In the genomic region with DNA sequence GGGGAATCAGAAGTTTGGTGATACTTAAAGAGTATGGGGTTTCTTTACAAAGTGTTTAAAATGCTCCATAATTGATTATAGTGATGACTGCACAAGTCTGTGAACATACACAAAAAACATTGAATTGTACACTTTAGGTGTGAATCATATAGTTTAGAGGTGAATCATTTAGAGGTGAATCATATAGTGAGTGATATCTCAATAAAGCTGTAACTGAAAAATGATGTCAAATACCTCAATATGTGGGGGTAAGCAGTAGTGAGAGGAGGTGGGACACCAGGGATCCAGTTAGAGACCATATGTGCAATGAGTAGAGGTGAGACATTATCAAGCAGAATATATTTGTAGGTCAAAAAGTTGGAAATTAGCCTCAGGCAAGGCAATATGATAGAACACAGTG, we compare ENCODE assay signal across 19 cellular contexts.
"Had no signal": no experiment of that assay in that cellular context is flagged by ENCODE, and none has a peak within 500 bp of the region (broad histone marks: within the 10 kb centered on the region; RNA-seq: fewer than 3 reads in every experiment).

No MANE protein-coding gene starts in this region.

- H3K4me1 Mint-ChIP-seq: natural killer cell; neural crest cell; stimulated activated naive B cell treated with anti-CD40 and anti-IgM and Interleukin-4, amounts not matched to agents 10 μg/mL and 1 μg/mL and 100 μg/mL, for 72 hours had no signal

- H3K4me2 ChIP-seq: hepatocyte had no signal

- H3K27ac Mint-ChIP-seq: dendritic cell treated with granulocyte-macrophage colony-stimulating factor and Interleukin-4, amounts not matched to agents 40 ng/mL and 50 ng/mL, for 4 days; effector memory CD8-positive, alpha-beta T cell; natural killer cell; stimulated activated naive B cell treated with anti-CD40 and anti-IgM and Interleukin-4, amounts not matched to agents 10 μg/mL and 1 μg/mL and 100 μg/mL, for 72 hours had no signal

- DNase-seq: effector memory CD8-positive, alpha-beta T cell; esophagus squamous epithelium; foreskin fibroblast; head of caudate nucleus; kidney glomerular epithelial cell; mammary epithelial cell; mucosa of descending colon; natural killer cell; posterior cingulate gyrus; spleen; stimulated activated CD4-positive, alpha-beta T cell treated with anti-CD3 and anti-CD28 coated beads, Interleukin-15, amount 100 ng/mL, for 24 hours; stimulated activated CD4-positive, alpha-beta T cell treated with anti-CD3 and anti-CD28 coated beads, Interleukin-1b, Interleukin-23, amount 100 ng/mL, for 48 hours; stimulated activated CD4-positive, alpha-beta T cell treated with anti-CD3 and anti-CD28 coated beads, Interleukin-4, amount 100 ng/mL, for 24 hours; stimulated activated naive B cell treated with anti-CD40 and anti-IgM and Interleukin-4, amounts not matched to agents 10 μg/mL and 1 μg/mL and 100 μg/mL, for 72 hours; trophoblast cell had no signal

- H3K27ac ChIP-seq: esophagus squamous epithelium, hepatocyte, spleen had no signal

- H3K4me3 Mint-ChIP-seq: dendritic cell treated with granulocyte-macrophage colony-stimulating factor and Interleukin-4, amounts not matched to agents 40 ng/mL and 50 ng/mL, for 4 days; effector memory CD8-positive, alpha-beta T cell; natural killer cell; neural crest cell; stimulated activated naive B cell treated with anti-CD40 and anti-IgM and Interleukin-4, amounts not matched to agents 10 μg/mL and 1 μg/mL and 100 μg/mL, for 72 hours had no signal

- H3K27me3 ChIP-seq: esophagus squamous epithelium, hepatocyte, spleen had no signal

- H3K36me3 Mint-ChIP-seq: natural killer cell; stimulated activated naive B cell treated with anti-CD40 and anti-IgM and Interleukin-4, amounts not matched to agents 10 μg/mL and 1 μg/mL and 100 μg/mL, for 72 hours had no signal

- H3K79me2 ChIP-seq: hepatocyte had no signal

- H3K9me3 ChIP-seq: esophagus squamous epithelium, mucosa of descending colon, spleen had no signal

- H2AFZ ChIP-seq: hepatocyte had no signal

- H3K9me3 Mint-ChIP-seq: dendritic cell treated with granulocyte-macrophage colony-stimulating factor and Interleukin-4, amounts not matched to agents 40 ng/mL and 50 ng/mL, for 4 days; natural killer cell; neural crest cell had no signal

- ATAC-seq: effector memory CD8-positive, alpha-beta T cell; mucosa of descending colon; natural killer cell; sciatic nerve; stimulated activated naive B cell treated with anti-CD40 and anti-IgM and Interleukin-4, amounts not matched to agents 10 μg/mL and 1 μg/mL and 100 μg/mL, for 72 hours had no signal

- H3K4me1 ChIP-seq: esophagus squamous epithelium, spleen had no signal

- H3K4me3 ChIP-seq: esophagus squamous epithelium, hepatocyte, mucosa of descending colon, spleen had no signal

- H3K36me3 ChIP-seq: esophagus squamous epithelium, spleen had no signal
